8 cellular contexts compared by ENCODE assay signal in genomic region chr19:50723735-50724521, GRCh38. TPM values are rescaled to one million over a fixed set of nuclear protein-coding genes. Genes with fewer than 3 reads are reported as not detected.
DNase-seq lines count a peak whose midpoint lies in the region; ATAC-seq and TF ChIP-seq lines count a peak whose summit lies in the region.

No MANE protein-coding gene starts in this region.

- TF ChIP-seq RAD21 in neural cell (conservative IDR thresholded peaks at IDR 0.05): no peak

- H3K9me2 ChIP-seq in neural cell (ENCODE audit: insufficient read depth, low read length): no peaks in the 10 kb centered on the region

- H2AFZ ChIP-seq in neural cell (ENCODE audit: low read depth, low read length): peak overlapping the region; percentile 48

- TF ChIP-seq CTCF in BJ (IDR thresholded peaks at IDR 0.05; ENCODE audit: insufficient read depth, low read depth, low read length) (no peak), neural cell (IDR thresholded peaks at IDR 0.05; ENCODE audit: poor library complexity, severe bottlenecking) (no peak)

- no peak for TF ChIP-seq POLR2A in GM18505 (IDR thresholded peaks at IDR 0.05; ENCODE audit: borderline replicate concordance, extremely low read depth, insufficient read depth, insufficient read length)

- H3K4me1 ChIP-seq in HUES64 (ENCODE audit: insufficient read depth, low read length): no peaks in the 10 kb centered on the region
- H3K4me1 ChIP-seq in duodenal mucosa (ENCODE audit: control insufficient read depth in 1 of 2, insufficient read depth in 2 of 2, low read length in 2 of 2): peaks cover 10 to 16% of the 10 kb centered on the region in 2 donors

- peaks cover 3% of the 10 kb centered on the region for H3K79me2 ChIP-seq in neural cell (replicated peaks; ENCODE audit: insufficient read depth, low read length)

- peaks cover 3% of the 10 kb centered on the region for H3F3A ChIP-seq in neural cell (ENCODE audit: insufficient read depth, low read length, poor library complexity, severe bottlenecking)

- TF ChIP-seq EP300 in neural cell (conservative IDR thresholded peaks at IDR 0.05; ENCODE audit: poor library complexity, severe bottlenecking): no peak

- H3K27me3 ChIP-seq in BJ (ENCODE audit: control insufficient read depth, insufficient read depth, low read length) (no peaks in the 10 kb centered on the region), HUES64 (ENCODE audit: insufficient read depth, low read length) (peaks cover 44% of the 10 kb centered on the region), duodenal mucosa (ENCODE audit: control insufficient read depth in 1 of 2, insufficient read depth in 2 of 2, low read length in 2 of 2) (peaks cover 34 to 39% of the 10 kb centered on the region in 2 donors), neural cell (ENCODE audit: insufficient read depth, low read depth, low read length) (no peaks in the 10 kb centered on the region)

- H4K20me1 ChIP-seq in neural cell (ENCODE audit: insufficient read depth): no peaks in the 10 kb centered on the region

- no peak for DNase-seq in BJ (ENCODE audit: low read depth)
- DNase-seq in KG1 (lab: John Stamatoyannopoulos, UW): no peak
- DNase-seq in hepatic stellate cell (ENCODE audit: low spot score): no peak

- peak overlapping the region; percentile 89 for H3K4me2 ChIP-seq in neural cell (ENCODE audit: low read length)

- H3K36me3 ChIP-seq in BJ (ENCODE audit: control insufficient read depth, insufficient read depth, low read length) (peaks cover 2% of the 10 kb centered on the region; the same call in 1 of the 2 replicates), HUES64 (ENCODE audit: insufficient read depth, low read length) (no peaks in the 10 kb centered on the region), duodenal mucosa (ENCODE audit: control insufficient read depth in 1 of 2, insufficient read depth in 2 of 2, low read length in 2 of 2) (no peaks in the 10 kb centered on the region), neural cell (ENCODE audit: insufficient read depth, low read length) (no peaks in the 10 kb centered on the region)

- peak overlapping the region; percentile 52; the same call in 1 of the 2 replicates for H3K9ac ChIP-seq in HUES64 (ENCODE audit: low read depth, low read length)
- H3K9ac ChIP-seq in duodenal mucosa (ENCODE audit: low read depth in 1 of 2, low read length in 2 of 2): no peak overlapping the region
- H3K9ac ChIP-seq in neural cell (ENCODE audit: low read length): peak overlapping the region; percentile 73

- CTCF ChIA-PET in BJ (lab: Yijun Ruan, JAX): interaction anchor here (0.6 to 3.3 kb wide), 19 partner anchors 8 to 1565 kb away, joined by 3 to 19 read pairs (median 5); no protein-coding TSS in a partner anchor

- POLR2A ChIA-PET in BJ (lab: Charles Lee): no interaction called here

- H3K9me3 ChIP-seq in HUES64 (ENCODE audit: insufficient read depth, low read depth, low read length) (peaks cover 15% of the 10 kb centered on the region; the same call in 1 of the 2 replicates), duodenal mucosa (ENCODE audit: control insufficient read depth in 1 of 2, low read length in 2 of 2) (no peaks in the 10 kb centered on the region), neural cell (ENCODE audit: low read length) (no peaks in the 10 kb centered on the region)

- H3K27ac ChIP-seq in HUES64 (ENCODE audit: low read depth, low read length) (no peak overlapping the region), duodenal mucosa (ENCODE audit: low read depth, low read length) (no peak overlapping the region), neural cell (ENCODE audit: low read length) (peak overlapping the region; percentile 76)

- peak overlapping the region; percentile 63 for H3K4me3 ChIP-seq in BJ (ENCODE audit: low read depth, low read length)
- H3K4me3 ChIP-seq in HUES64 (ENCODE audit: low read length): peak overlapping the region; percentile 76
- H3K4me3 ChIP-seq in duodenal mucosa (ENCODE audit: low read depth in 1 of 2, low read length in 2 of 2): peak overlapping the region; percentile 65 to 69
- peak overlapping the region; percentile 96 for H3K4me3 ChIP-seq in neural cell (ENCODE audit: low read length)

- ATAC-seq in GM18505 (IDR thresholded peaks at IDR 0.05; ENCODE audit: unreplicated experiment) (no peak), GM19023 (IDR thresholded peaks at IDR 0.05; ENCODE audit: unreplicated experiment) (no peak)

- 47% methylated on average over 29 of the region's 31 CpGs for WGBS in HUES64

TF ChIP-seq in neural cell, 6 proteins besides CTCF, POLR2A, EP300 and RAD21:
- TF ChIP-seq EZH2 (IDR thresholded peaks at IDR 0.05; ENCODE audit: borderline replicate concordance, insufficient read depth, low read length, poor library complexity, severe bottlenecking): no peak
- TF ChIP-seq POLR2AphosphoS5 (IDR thresholded peaks at IDR 0.05): no peak
TF ChIP-seq in neural cell: peak in this region for 0.

RNA-seq across cellular contexts. Expression of gene CLEC11A, which starts 0.8 kb away (rescaled TPM):
- polyA plus RNA-seq in BJ (2011; rRNA removed): 82.0 and 136 TPM in 2 replicates
- 6.6 and 9.7 TPM in 2 replicates for polyA minus RNA-seq in BJ (2011; rRNA and poly(A)+ RNA removed)
- 1.9 TPM for polyA plus RNA-seq in HUES64 (2013, experiment 1 of 2)
- polyA plus RNA-seq in HUES64 (2013, experiment 2 of 2): 2.8 TPM
- 18.4 and 19.5 TPM in 2 replicates for polyA plus RNA-seq in neural cell
- polyA minus RNA-seq in neural cell: 3.4 and 3.7 TPM in 2 replicates

RNA-seq across cellular contexts. Expression of gene SHANK1, which starts 4.3 kb away (rescaled TPM):
- polyA plus RNA-seq in BJ (2011; rRNA removed) (1.6 and 1.8 TPM in 2 replicates), neural cell (3.2 and 7.9 TPM in 2 replicates)
- polyA minus RNA-seq in BJ (2011; rRNA and poly(A)+ RNA removed): 3.4 and 4.1 TPM in 2 replicates
- 2.9 TPM for polyA plus RNA-seq in HUES64 (2013, experiment 1 of 2)
- 3.9 TPM for polyA plus RNA-seq in HUES64 (2013, experiment 2 of 2)
- polyA minus RNA-seq in neural cell: 22.0 and 24.6 TPM in 2 replicates

RNA-seq across cellular contexts. Expression of gene GPR32, which starts 46.3 kb away (rescaled TPM):
- polyA plus RNA-seq in BJ (2011; rRNA removed): not detected in 2 replicates
- polyA minus RNA-seq in BJ (2011; rRNA and poly(A)+ RNA removed): not detected in 2 replicates
- not detected for polyA plus RNA-seq in HUES64 (2013, experiment 1 of 2)
- polyA plus RNA-seq in HUES64 (2013, experiment 2 of 2): not detected
- polyA plus RNA-seq in neural cell: not detected in 2 replicates
- polyA minus RNA-seq in neural cell: not detected in 2 replicates

Comparison
In these comparisons a context has a peak if more than half of its experiments do, and no peak if none do; other contexts are left out.
1. H3K9ac ChIP-seq: peak in HUES64 (single experiment) and neural cell (single experiment); none in duodenal mucosa (0 of 2).
2. Peak in every context shown above with its lines, with median percentiles within 50 percentile points of each other: H3K4me3 ChIP-seq.